14 cellular contexts compared by ENCODE assay signal in the genomic region with DNA sequence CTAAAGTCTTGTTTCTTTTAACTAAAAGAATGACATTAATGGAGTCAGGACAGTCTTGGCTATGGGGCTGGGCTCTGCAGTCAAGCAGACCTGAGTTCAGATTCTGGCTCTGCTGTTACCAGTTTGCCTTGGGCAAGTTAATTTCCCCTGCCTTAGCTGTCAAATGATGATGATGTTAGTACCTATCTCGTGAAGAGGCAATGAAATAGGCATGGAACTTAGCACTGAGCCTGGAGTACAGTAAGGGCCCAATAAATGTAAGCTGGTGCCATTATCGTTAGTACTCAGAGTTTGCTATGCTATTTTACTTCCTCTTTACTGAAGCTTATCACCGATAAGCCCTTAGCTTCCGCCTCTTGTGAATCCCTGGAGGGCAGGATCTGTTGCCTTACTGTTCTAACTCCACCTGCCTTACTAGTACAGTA. TPM values are rescaled to one million over a fixed set of nuclear protein-coding genes. Genes with fewer than 3 reads are reported as not detected.
A peak's percentile ranks its signal among the peaks of the same experiment; 100 is the strongest.
DNase-seq lines count a peak whose midpoint lies in the region; ATAC-seq and TF ChIP-seq lines count a peak whose summit lies in the region.
"Had no signal": no experiment of that assay in that cellular context is flagged by ENCODE, and none has a peak within 500 bp of the region (broad histone marks: within the 10 kb centered on the region; RNA-seq: fewer than 3 reads in every experiment).

No MANE protein-coding gene starts in this region.

- DNase-seq in CMK (ENCODE audit: low read depth) (peak; percentile 42), Kasumi-1 (lab: John Stamatoyannopoulos, UW) (peak; percentile 67 to 77), OCI-M2 (lab: John Stamatoyannopoulos, UW; ENCODE audit: unreplicated experiment) (peak; percentile 59), mucosa of descending colon (peak in 1 of 3 donors; percentile 44), NCI-H2227 treated with DMSO at 0.1 percent for 48 hours (lab: John Stamatoyannopoulos, UW) (no peak), GDM1 (lab: John Stamatoyannopoulos, UW) (no peak), ascending aorta (ENCODE audit: low spot score in 2 of 2) (no peak)
- no peak for DNase-seq in stimulated activated naive CD4-positive, alpha-beta T cell treated with Interleukin-2 at 50 U/mL for 16 hours (lab: John Stamatoyannopoulos, UW)
- DNase-seq: activated CD4-positive, alpha-beta memory T cell treated with anti-CD3 and anti-CD28 coated beads for 36 hours; activated naive CD4-positive, alpha-beta T cell; CD4-positive, CD25-positive, alpha-beta regulatory T cell; esophagus squamous epithelium; stimulated activated naive CD8-positive, alpha-beta T cell treated with anti-CD3 and anti-CD28 coated beads, Interleukin-15, Interleukin-2, amounts not matched to agents 100 U/mL and 50 U/mL, for 24 hours; T-helper 1 cell had no signal

- H3K4me1 ChIP-seq in mucosa of descending colon (ENCODE audit: low read depth) (peaks cover 34% of the 10 kb centered on the region), ascending aorta (peaks cover 0 to 2% of the 10 kb centered on the region in 2 donors)

- H3K36me3 ChIP-seq in mucosa of descending colon (ENCODE audit: low read depth) (no peaks in the 10 kb centered on the region), ascending aorta (no peaks in the 10 kb centered on the region)
- H3K36me3 ChIP-seq: esophagus squamous epithelium had no signal

- no peaks in the 10 kb centered on the region for H3K27me3 ChIP-seq in ascending aorta
- H3K27me3 ChIP-seq: esophagus squamous epithelium had no signal

- no peak overlapping the region for H3K4me3 ChIP-seq in mucosa of descending colon
- no peak overlapping the region for H3K4me3 ChIP-seq in ascending aorta
- H3K4me3 ChIP-seq: esophagus squamous epithelium had no signal

- H3K9me3 ChIP-seq in mucosa of descending colon = no peaks in the 10 kb centered on the region
- H3K9me3 ChIP-seq in ascending aorta = no peaks in the 10 kb centered on the region
- H3K9me3 ChIP-seq: esophagus squamous epithelium had no signal

- H3K27ac ChIP-seq in ascending aorta = no peak overlapping the region
- H3K27ac ChIP-seq: esophagus squamous epithelium had no signal

- ATAC-seq in mucosa of descending colon = peak; percentile 93
- ATAC-seq: stimulated activated naive CD8-positive, alpha-beta T cell treated with anti-CD3 and anti-CD28 coated beads, Interleukin-15, Interleukin-2, amounts not matched to agents 100 U/mL and 50 U/mL, for 24 hours had no signal

- intact Hi-C loops in mucosa of descending colon (cut with DNase I, micrococcal nuclease) (no loop called here), ascending aorta (cut with DNase I) (no loop called here)

- TF ChIP-seq CTCF in mucosa of descending colon (IDR thresholded peaks at IDR 0.05) (no peak), ascending aorta (IDR thresholded peaks at IDR 0.05) (no peak)

RNA-seq across cellular contexts. Expression of a gene that starts 8.5 kb away (rescaled TPM):
- 10 to 100 TPM; 12.0 to 13.2 (median 13.1) TPM for total RNA-seq in mucosa of descending colon
- 3.3 TPM for total RNA-seq in ascending aorta

RNA-seq across cellular contexts. Expression of a gene that starts 38.0 kb away (rescaled TPM):
- 1 to 10 TPM in 1 of 3 donors, under 1 TPM in 2; 0.22 to 1.0 (median 0.25) TPM for total RNA-seq in mucosa of descending colon
- total RNA-seq in ascending aorta = not detected
- total RNA-seq: activated CD4-positive, alpha-beta memory T cell treated with anti-CD3 and anti-CD28 coated beads for 36 hours had no signal

Comparison
In these comparisons a context has a peak if more than half of its experiments do, and no peak if none do; other contexts are left out.
1. DNase-seq: peak in CMK (single experiment), Kasumi-1 (2 of 2) and OCI-M2 (single experiment); none in NCI-H2227 treated with DMSO at 0.1 percent for 48 hours (single experiment), GDM1 (single experiment), stimulated activated naive CD4-positive, alpha-beta T cell treated with Interleukin-2 at 50 U/mL for 16 hours (single experiment) and ascending aorta (0 of 2).